27 cellular contexts compared by ENCODE assay signal in genomic region chr9:116020801-116021200, GRCh38.
DNase-seq lines count a peak whose midpoint lies in the region; ATAC-seq lines count a peak whose summit lies in the region.
"Had no signal": no experiment of that assay in that cellular context is flagged by ENCODE, and none has a peak within 500 bp of the region (broad histone marks: within the 10 kb centered on the region; RNA-seq: fewer than 3 reads in every experiment).

No MANE protein-coding gene starts in this region.

- H4K91ac ChIP-seq in mesenchymal stem cell (ENCODE audit: low read length): no peak overlapping the region

- no peaks in the 10 kb centered on the region for H3K36me3 Mint-ChIP-seq in stimulated activated memory B cell treated with anti-CD40 and anti-IgM and Interleukin-4, amounts not matched to agents 10 μg/mL and 1 μg/mL and 100 μg/mL, for 72 hours
- no peaks in the 10 kb centered on the region for H3K36me3 Mint-ChIP-seq in CD4-positive, alpha-beta memory T cell
- H3K36me3 Mint-ChIP-seq: activated naive CD8-positive, alpha-beta T cell; type B pancreatic cell had no signal

- H3K79me1 ChIP-seq in mesenchymal stem cell (replicated peaks; ENCODE audit: low read length, poor library complexity, severe bottlenecking): no peaks in the 10 kb centered on the region

- no peaks in the 10 kb centered on the region for H3K27me3 ChIP-seq in mesenchymal stem cell (ENCODE audit: control insufficient read depth in 1 of 2, insufficient read depth in 1 of 2, low read length in 2 of 2)
- H3K27me3 ChIP-seq in CD4-positive, alpha-beta memory T cell (ENCODE audit: insufficient read depth, low read length): no peaks in the 10 kb centered on the region
- H3K27me3 ChIP-seq: ascending aorta, ovary, right atrium auricular region had no signal

- peak; percentile 71 for DNase-seq in Caki2 (ENCODE audit: low read depth)
- DNase-seq in LoVo (ENCODE audit: low spot score): peak; percentile 38
- DNase-seq in epithelial cell of prostate (ENCODE audit: low read depth, low spot score): peak; percentile 45
- peak; percentile 71 for DNase-seq in mesenchymal stem cell
- no peak for DNase-seq in activated CD4-positive, alpha-beta T cell treated with anti-CD3 and anti-CD28 coated beads for 1 hour
- no peak for DNase-seq in CD4-positive, alpha-beta memory T cell
- DNase-seq: activated CD4-positive, CD25-positive, alpha-beta regulatory T cell treated with anti-CD3 and anti-CD28 coated beads, Interleukin-2, amount 50 U/mL, for 72 hours; activated CD8-positive, alpha-beta T cell treated with anti-CD3 and anti-CD28 coated beads for 36 hours; caudate nucleus; endodermal cell; glutamatergic neuron; lower lobe of right lung; NCI-H1105; NCI-H2029; ovary; stimulated activated CD4-positive, alpha-beta T cell treated with anti-CD3 and anti-CD28 coated beads, Interleukin-12 subunit alpha, Interleukin-12 subunit beta, amount 100 ng/mL, for 4 hours; stimulated activated CD4-positive, alpha-beta T cell treated with anti-CD3 and anti-CD28 coated beads, Interleukin-4, amount 100 ng/mL, for 1 hour; substantia nigra had no signal

- ATAC-seq in HG02885 (IDR thresholded peaks at IDR 0.05; ENCODE audit: poor library complexity, unreplicated experiment): no peak
- ATAC-seq in stimulated activated memory B cell treated with anti-CD40 and anti-IgM and Interleukin-4, amounts not matched to agents 10 μg/mL and 1 μg/mL and 100 μg/mL, for 72 hours: no peak
- ATAC-seq: activated CD8-positive, alpha-beta T cell treated with anti-CD3 and anti-CD28 coated beads for 36 hours; lower lobe of right lung had no signal

- H3K36me3 ChIP-seq in mesenchymal stem cell (ENCODE audit: control insufficient read depth in 1 of 2, insufficient read depth in 2 of 2, low read depth in 1 of 2, low read length in 2 of 2): no peaks in the 10 kb centered on the region
- no peaks in the 10 kb centered on the region for H3K36me3 ChIP-seq in CD4-positive, alpha-beta memory T cell (ENCODE audit: insufficient read depth, low read length)
- H3K36me3 ChIP-seq: ascending aorta, lower lobe of right lung, ovary, right atrium auricular region had no signal

- no peak overlapping the region for H3K18ac ChIP-seq in mesenchymal stem cell (ENCODE audit: low read depth in 1 of 2, low read length in 2 of 2)

- intact Hi-C loops in CD4-positive, alpha-beta memory T cell (cut with micrococcal nuclease): no loop called here

- no peak overlapping the region for H3K23ac ChIP-seq in mesenchymal stem cell (ENCODE audit: low read length in 2 of 2)

- no peak overlapping the region for H4K8ac ChIP-seq in mesenchymal stem cell (ENCODE audit: low read length)

- H2AFZ ChIP-seq in mesenchymal stem cell (ENCODE audit: low read depth, low read length): no peak overlapping the region

- no peak overlapping the region for H3K4me2 ChIP-seq in mesenchymal stem cell (ENCODE audit: low read length, poor library complexity, severe bottlenecking)

- no peak overlapping the region for H2BK12ac ChIP-seq in mesenchymal stem cell (ENCODE audit: low read length in 2 of 2)

- H3K4me1 ChIP-seq in mesenchymal stem cell (ENCODE audit: control insufficient read depth, insufficient read depth, low read depth, low read length): no peaks in the 10 kb centered on the region
- H3K4me1 ChIP-seq in CD4-positive, alpha-beta memory T cell (ENCODE audit: insufficient read depth, low read length): no peaks in the 10 kb centered on the region
- H3K4me1 ChIP-seq: ascending aorta, lower lobe of right lung, right atrium auricular region had no signal

- CTCF ChIA-PET in CD4-positive, alpha-beta memory T cell (lab: Charles Lee; ENCODE audit: partially characterized antibody): no interaction called here

- no peaks in the 10 kb centered on the region for H3K4me1 Mint-ChIP-seq in stimulated activated memory B cell treated with anti-CD40 and anti-IgM and Interleukin-4, amounts not matched to agents 10 μg/mL and 1 μg/mL and 100 μg/mL, for 72 hours
- no peaks in the 10 kb centered on the region for H3K4me1 Mint-ChIP-seq in CD4-positive, alpha-beta memory T cell

- peaks cover 6% of the 10 kb centered on the region for H3K9me3 Mint-ChIP-seq in stimulated activated memory B cell treated with anti-CD40 and anti-IgM and Interleukin-4, amounts not matched to agents 10 μg/mL and 1 μg/mL and 100 μg/mL, for 72 hours
- peaks cover 0 to 10% (median 4%) of the 10 kb centered on the region in 8 donors for H3K9me3 Mint-ChIP-seq in CD4-positive, alpha-beta memory T cell
- H3K9me3 Mint-ChIP-seq: activated CD8-positive, alpha-beta T cell treated with anti-CD3 and anti-CD28 coated beads for 36 hours; endodermal cell; T-helper 1 cell treated with Interleukin-12 subunit alpha and Interleukin-12 subunit beta and Interleukin-4 antibody, amounts not matched to agents 30 μg/mL and 1 μg/mL, for 36 hours; type B pancreatic cell had no signal

- POLR2A ChIA-PET in CD4-positive, alpha-beta memory T cell (lab: Charles Lee; ENCODE audit: partially characterized antibody): no interaction called here

- no peak overlapping the region for H3K27ac Mint-ChIP-seq in stimulated activated memory B cell treated with anti-CD40 and anti-IgM and Interleukin-4, amounts not matched to agents 10 μg/mL and 1 μg/mL and 100 μg/mL, for 72 hours
- H3K27ac Mint-ChIP-seq in CD4-positive, alpha-beta memory T cell: no peak overlapping the region
- H3K27ac Mint-ChIP-seq: activated CD8-positive, alpha-beta T cell treated with anti-CD3 and anti-CD28 coated beads for 36 hours; activated naive CD8-positive, alpha-beta T cell; endodermal cell; T-helper 1 cell treated with Interleukin-12 subunit alpha and Interleukin-12 subunit beta and Interleukin-4 antibody, amounts not matched to agents 30 μg/mL and 1 μg/mL, for 36 hours; type B pancreatic cell had no signal

- no peak overlapping the region for H3K14ac ChIP-seq in mesenchymal stem cell (ENCODE audit: low read length in 2 of 2)

- H2BK15ac ChIP-seq in mesenchymal stem cell (ENCODE audit: low read depth, poor library complexity, severe bottlenecking): no peak overlapping the region

- in situ Hi-C loops in Caki2 (cut with HindIII; ENCODE audit: low pct_unique_long_range_greater_than_20kb, low sequenced_read_pairs): no loop called here

- no peak overlapping the region for H3K4ac ChIP-seq in mesenchymal stem cell (ENCODE audit: low read depth in 1 of 2, low read length in 2 of 2)

- no peaks in the 10 kb centered on the region for H3K27me3 Mint-ChIP-seq in stimulated activated memory B cell treated with anti-CD40 and anti-IgM and Interleukin-4, amounts not matched to agents 10 μg/mL and 1 μg/mL and 100 μg/mL, for 72 hours
- no peaks in the 10 kb centered on the region for H3K27me3 Mint-ChIP-seq in CD4-positive, alpha-beta memory T cell
- H3K27me3 Mint-ChIP-seq: activated CD8-positive, alpha-beta T cell treated with anti-CD3 and anti-CD28 coated beads for 36 hours; activated naive CD8-positive, alpha-beta T cell; type B pancreatic cell had no signal

- no peak overlapping the region for H2BK5ac ChIP-seq in mesenchymal stem cell (ENCODE audit: low read depth, low read length, poor library complexity, severe bottlenecking)

- no peak overlapping the region for H3K27ac ChIP-seq in epithelial cell of prostate
- no peak overlapping the region for H3K27ac ChIP-seq in mesenchymal stem cell (ENCODE audit: low read length, poor library complexity, severe bottlenecking)
- H3K27ac ChIP-seq in CD4-positive, alpha-beta memory T cell (ENCODE audit: low read depth, low read length): no peak overlapping the region
- H3K27ac ChIP-seq: ascending aorta, C4-2B, lower lobe of right lung, ovary, right atrium auricular region, RWPE1 had no signal

- H3K4me3 Mint-ChIP-seq in stimulated activated memory B cell treated with anti-CD40 and anti-IgM and Interleukin-4, amounts not matched to agents 10 μg/mL and 1 μg/mL and 100 μg/mL, for 72 hours: no peak overlapping the region
- no peak overlapping the region for H3K4me3 Mint-ChIP-seq in CD4-positive, alpha-beta memory T cell
- H3K4me3 Mint-ChIP-seq: activated CD8-positive, alpha-beta T cell treated with anti-CD3 and anti-CD28 coated beads for 36 hours; activated naive CD8-positive, alpha-beta T cell; endodermal cell; T-helper 1 cell treated with Interleukin-12 subunit alpha and Interleukin-12 subunit beta and Interleukin-4 antibody, amounts not matched to agents 30 μg/mL and 1 μg/mL, for 36 hours; type B pancreatic cell had no signal

- H2AK5ac ChIP-seq in mesenchymal stem cell (ENCODE audit: low read length, severe bottlenecking): no peak overlapping the region

- no peak overlapping the region for H3K9ac ChIP-seq in mesenchymal stem cell (ENCODE audit: low read length)

- no peaks in the 10 kb centered on the region for H3K9me3 ChIP-seq in mesenchymal stem cell (ENCODE audit: control insufficient read depth, low read length)
- H3K9me3 ChIP-seq in CD4-positive, alpha-beta memory T cell (ENCODE audit: control insufficient read depth in 1 of 2, low read length in 2 of 2): no peaks in the 10 kb centered on the region
- H3K9me3 ChIP-seq: ascending aorta, lower lobe of right lung, ovary, right atrium auricular region had no signal

- H3K4me3 ChIP-seq in mesenchymal stem cell (ENCODE audit: insufficient read depth in 1 of 2, low read depth in 1 of 2, low read length in 2 of 2): no peak overlapping the region
- no peak overlapping the region for H3K4me3 ChIP-seq in CD4-positive, alpha-beta memory T cell (ENCODE audit: low read length in 2 of 2)
- H3K4me3 ChIP-seq: ascending aorta, lower lobe of right lung, ovary, right atrium auricular region had no signal

- H2BK120ac ChIP-seq in mesenchymal stem cell (ENCODE audit: low read depth, low read length): no peak overlapping the region

Comparison
In these comparisons a context has a peak if more than half of its experiments do, and no peak if none do; other contexts are left out.
1. DNase-seq: peak in Caki2 (single experiment), LoVo (single experiment), epithelial cell of prostate (single experiment) and mesenchymal stem cell (single experiment); none in activated CD4-positive, alpha-beta T cell treated with anti-CD3 and anti-CD28 coated beads for 1 hour (single experiment) and CD4-positive, alpha-beta memory T cell (0 of 5).